ENCODE assay signal across 23 cellular contexts in genomic region chr17:41474863-41475262, GRCh38. TPM values are rescaled to one million over a fixed set of nuclear protein-coding genes. Genes with fewer than 3 reads are reported as not detected.
"Had no signal": no experiment of that assay in that cellular context is flagged by ENCODE, and none has a peak within 500 bp of the region (broad histone marks: within the 10 kb centered on the region; RNA-seq: fewer than 3 reads in every experiment).

No MANE protein-coding gene starts in this region.

- DNase-seq: activated CD4-positive, alpha-beta T cell treated with anti-CD3 and anti-CD28 coated beads for 1 hour; activated CD4-positive, alpha-beta T cell treated with anti-CD3 and anti-CD28 coated beads, Interleukin-2, amount 50 U/mL, for 1 hour; activated CD8-positive, alpha-beta T cell treated with anti-CD3 and anti-CD28 coated beads, Interleukin-2, amount 10 ng/mL, durations not matched to agents 7 days and 5 days; activated gamma-delta T cell treated with Interleukin-2 at 50 U/mL for 16 hours; anterior cingulate cortex; caudate nucleus; dermis blood vessel endothelial cell; effector CD8-positive, alpha-beta T cell; erythroblast; kidney; naive thymus-derived CD4-positive, alpha-beta T cell; occipital lobe; retina; stimulated activated CD4-positive, alpha-beta T cell treated with anti-CD3 and anti-CD28 coated beads, Interleukin-1b, Interleukin-23, amount 100 ng/mL, for 48 hours; stimulated activated naive CD8-positive, alpha-beta T cell treated with anti-CD3 and anti-CD28 coated beads, Interleukin-15, amount 100 ng/mL, for 72 hours; T-helper 1 cell; WERI-Rb-1 had no signal

- ATAC-seq: activated CD8-positive, alpha-beta T cell treated with anti-CD3 and anti-CD28 coated beads, Interleukin-2, amount 10 ng/mL, durations not matched to agents 7 days and 5 days; gastroesophageal sphincter; left lobe of liver; naive thymus-derived CD4-positive, alpha-beta T cell; stimulated activated effector memory CD8-positive, alpha-beta T cell treated with anti-CD3 and anti-CD28 coated beads, Interleukin-12 subunit alpha, Interleukin-12 subunit beta, amount 100 ng/mL, for 72 hours; stimulated activated naive CD8-positive, alpha-beta T cell treated with anti-CD3 and anti-CD28 coated beads, Interleukin-15, amount 100 ng/mL, for 72 hours had no signal

- H3K4me1 ChIP-seq: gastroesophageal sphincter, tibial nerve had no signal

- H3K27ac ChIP-seq: gastroesophageal sphincter, tibial nerve, WERI-Rb-1 had no signal

- H3K27me3 ChIP-seq: gastroesophageal sphincter, tibial nerve had no signal

- H3K4me3 ChIP-seq: gastroesophageal sphincter, tibial nerve had no signal

- H3K36me3 ChIP-seq: gastroesophageal sphincter, tibial nerve, WERI-Rb-1 had no signal

RNA-seq across cellular contexts. Expression of gene KRT35, which starts 6.1 kb away (rescaled TPM):
- total RNA-seq: activated CD8-positive, alpha-beta T cell treated with anti-CD3 and anti-CD28 coated beads, Interleukin-2, amount 10 ng/mL, durations not matched to agents 7 days and 5 days; dermis blood vessel endothelial cell; gastroesophageal sphincter; kidney; left lobe of liver; lung microvascular endothelial cell; naive thymus-derived CD4-positive, alpha-beta T cell; neural crest cell; occipital lobe; tibial nerve had no signal
- polyA plus RNA-seq: naive thymus-derived CD4-positive, alpha-beta T cell had no signal

RNA-seq across cellular contexts. Expression of gene KRT32, which starts 7.7 kb away (rescaled TPM):
- total RNA-seq: activated CD8-positive, alpha-beta T cell treated with anti-CD3 and anti-CD28 coated beads, Interleukin-2, amount 10 ng/mL, durations not matched to agents 7 days and 5 days; dermis blood vessel endothelial cell; kidney; left lobe of liver; lung microvascular endothelial cell; naive thymus-derived CD4-positive, alpha-beta T cell; neural crest cell; occipital lobe had no signal
- polyA plus RNA-seq: naive thymus-derived CD4-positive, alpha-beta T cell had no signal

RNA-seq across cellular contexts. Expression of gene KRT36, which starts 14.8 kb away (rescaled TPM):
- total RNA-seq: activated CD8-positive, alpha-beta T cell treated with anti-CD3 and anti-CD28 coated beads, Interleukin-2, amount 10 ng/mL, durations not matched to agents 7 days and 5 days; gastroesophageal sphincter; kidney; left lobe of liver; lung microvascular endothelial cell; naive thymus-derived CD4-positive, alpha-beta T cell; neural crest cell; occipital lobe had no signal
- polyA plus RNA-seq: naive thymus-derived CD4-positive, alpha-beta T cell had no signal

RNA-seq across cellular contexts. Expression of gene KRT13, which starts 30.5 kb away (rescaled TPM):
- total RNA-seq: activated CD8-positive, alpha-beta T cell treated with anti-CD3 and anti-CD28 coated beads, Interleukin-2, amount 10 ng/mL, durations not matched to agents 7 days and 5 days; dermis blood vessel endothelial cell; kidney; left lobe of liver; lung microvascular endothelial cell; naive thymus-derived CD4-positive, alpha-beta T cell; neural crest cell had no signal
- polyA plus RNA-seq: naive thymus-derived CD4-positive, alpha-beta T cell had no signal

RNA-seq across cellular contexts. Expression of gene KRT38, which starts 34.1 kb away (rescaled TPM):
- total RNA-seq: activated CD8-positive, alpha-beta T cell treated with anti-CD3 and anti-CD28 coated beads, Interleukin-2, amount 10 ng/mL, durations not matched to agents 7 days and 5 days; dermis blood vessel endothelial cell; gastroesophageal sphincter; kidney; left lobe of liver; lung microvascular endothelial cell; naive thymus-derived CD4-positive, alpha-beta T cell; neural crest cell; occipital lobe; tibial nerve had no signal
- polyA plus RNA-seq: naive thymus-derived CD4-positive, alpha-beta T cell had no signal
